ENCODE assay signal across 8 cellular contexts in genomic region chr12:14239935-14240872, GRCh38.
DNase-seq lines count a peak whose midpoint lies in the region; ATAC-seq and TF ChIP-seq lines count a peak whose summit lies in the region.

No MANE protein-coding gene starts in this region.

- H3K4me3 ChIP-seq in HUES48 (ENCODE audit: low read depth, low read length) (0 out of 2 replicates have a peak overlapping the region, but pooled peaks have one; percentile 3), liver (ENCODE audit: low read depth in 1 of 3, low read length in 3 of 3) (no peak overlapping the region)

- no peaks in the 10 kb centered on the region for H3K27me3 Mint-ChIP-seq in activated CD8-positive, alpha-beta T cell treated with anti-CD3 and anti-CD28 coated beads, Interleukin-2, amount 10 ng/mL, durations not matched to agents 7 days and 5 days (ENCODE audit: low read depth)

- H3K27ac Mint-ChIP-seq in activated CD8-positive, alpha-beta T cell treated with anti-CD3 and anti-CD28 coated beads, Interleukin-2, amount 10 ng/mL, durations not matched to agents 7 days and 5 days: peak overlapping the region; percentile 62

- peak; percentile 40 for ATAC-seq in GM21423 (IDR thresholded peaks at IDR 0.05; ENCODE audit: unreplicated experiment)
- ATAC-seq in activated CD8-positive, alpha-beta T cell treated with anti-CD3 and anti-CD28 coated beads, Interleukin-2, amount 10 ng/mL, durations not matched to agents 7 days and 5 days: peak; percentile 20

- H3K36me3 ChIP-seq in HUES48 (ENCODE audit: control insufficient read depth, insufficient read depth, low read length): no peaks in the 10 kb centered on the region
- H3K36me3 ChIP-seq in liver (ENCODE audit: control insufficient read depth in 4 of 4, insufficient read depth in 3 of 4, low read depth in 1 of 4, low read length in 3 of 4): peaks cover 0 to 1% (median 0%) of the 10 kb centered on the region in 4 donors

- WGBS in liver: 72% methylated on average over 11 of the region's 11 CpGs

- TF ChIP-seq CTCF in liver (IDR thresholded peaks at IDR 0.05; ENCODE audit: low read depth, low read length, missing input control): no peak

- H3K27me3 ChIP-seq in HUES48 (ENCODE audit: control insufficient read depth, insufficient read depth, low read length) (no peaks in the 10 kb centered on the region), liver (ENCODE audit: control insufficient read depth in 4 of 4, insufficient read depth in 4 of 4, low read length in 3 of 4) (no peaks in the 10 kb centered on the region)

- DNase-seq in ELF-1 (ENCODE audit: low read depth, low spot score): peak; percentile 92
- DNase-seq in activated CD8-positive, alpha-beta T cell treated with anti-CD3 and anti-CD28 coated beads, Interleukin-2, amount 10 ng/mL, durations not matched to agents 7 days and 5 days: no peak
- DNase-seq in activated effector memory CD4-positive, alpha-beta T cell treated with Interleukin-2 at 50 U/mL for 16 hours: no peak
- no peak for DNase-seq in HCEC 1CT
- no peak for DNase-seq in pons (ENCODE audit: low spot score)

- POLR2A ChIA-PET in activated CD8-positive, alpha-beta T cell treated with anti-CD3 and anti-CD28 coated beads, Interleukin-2, amount 10 ng/mL, durations not matched to agents 7 days and 5 days (lab: Charles Lee): interaction anchor here (0.6 to 1.9 kb wide), 6 partner anchors 16 to 722 kb away, joined by 3 to 21 read pairs (median 3); partner anchors contain the start of gene ATF7IP

- no peak for TF ChIP-seq RAD21 in liver (IDR thresholded peaks at IDR 0.05)

- H3K9ac ChIP-seq in HUES48 (ENCODE audit: low read depth, low read length) (no peak overlapping the region), liver (ENCODE audit: low read depth in 1 of 2, low read length in 2 of 2) (no peak overlapping the region)

- peaks cover 22% of the 10 kb centered on the region; the same call in 1 of the 2 replicates for H3K4me1 ChIP-seq in HUES48 (ENCODE audit: control insufficient read depth, insufficient read depth, low read length)
- H3K4me1 ChIP-seq in liver (ENCODE audit: control insufficient read depth in 4 of 4, insufficient read depth in 4 of 4, low read length in 3 of 4): peaks cover 2 to 21% (median 8%) of the 10 kb centered on the region in 4 donors

- H3K9me3 Mint-ChIP-seq in activated CD8-positive, alpha-beta T cell treated with anti-CD3 and anti-CD28 coated beads, Interleukin-2, amount 10 ng/mL, durations not matched to agents 7 days and 5 days (ENCODE audit: insufficient read depth): peaks cover 4% of the 10 kb centered on the region

- H3K4me3 Mint-ChIP-seq in activated CD8-positive, alpha-beta T cell treated with anti-CD3 and anti-CD28 coated beads, Interleukin-2, amount 10 ng/mL, durations not matched to agents 7 days and 5 days: peak overlapping the region; percentile 50

- H3K36me3 Mint-ChIP-seq in activated CD8-positive, alpha-beta T cell treated with anti-CD3 and anti-CD28 coated beads, Interleukin-2, amount 10 ng/mL, durations not matched to agents 7 days and 5 days (ENCODE audit: low read depth): peaks cover 11% of the 10 kb centered on the region

- H3K4me1 Mint-ChIP-seq in activated CD8-positive, alpha-beta T cell treated with anti-CD3 and anti-CD28 coated beads, Interleukin-2, amount 10 ng/mL, durations not matched to agents 7 days and 5 days (ENCODE audit: low read depth): peaks cover 22% of the 10 kb centered on the region

- CTCF ChIA-PET in activated CD8-positive, alpha-beta T cell treated with anti-CD3 and anti-CD28 coated beads, Interleukin-2, amount 10 ng/mL, durations not matched to agents 7 days and 5 days (lab: Charles Lee): interaction anchor here (0.8 to 4.7 kb wide), 16 partner anchors 11 to 476 kb away, joined by 3 to 72 read pairs (median 6); partner anchors contain the start of gene ATF7IP

- H3K27ac ChIP-seq in HUES48 (ENCODE audit: low read depth, low read length) (no peak overlapping the region), liver (ENCODE audit: low read depth in 1 of 2, low read length in 2 of 2) (peak overlapping the region; percentile 20 to 38)

- H3K9me3 ChIP-seq in HUES48 (ENCODE audit: control insufficient read depth, insufficient read depth, low read length) (peaks cover 8% of the 10 kb centered on the region; the same call in 1 of the 2 replicates), liver (ENCODE audit: control insufficient read depth in 4 of 4, low read length in 3 of 4) (peaks cover 0 to 9% (median 0%) of the 10 kb centered on the region in 4 donors)

TF ChIP-seq in liver, 16 proteins besides CTCF, POLR2A, EP300 and RAD21:
- TF ChIP-seq SP1 (IDR thresholded peaks at IDR 0.05) (no peak), REST (IDR thresholded peaks at IDR 0.05) (no peak), TAF1 (conservative IDR thresholded peaks at IDR 0.05) (no peak), FOXA2 (IDR thresholded peaks at IDR 0.05) (no peak), NR2F2 (IDR thresholded peaks at IDR 0.05) (no peak), YY1 (IDR thresholded peaks at IDR 0.05) (no peak), ATF3 (IDR thresholded peaks at IDR 0.05) (no peak), GABPA (IDR thresholded peaks at IDR 0.05 in 1 of 2, conservative IDR thresholded peaks at IDR 0.05 in 1 of 2) (no peak), FOXA1 (IDR thresholded peaks at IDR 0.05) (no peak), EGR1 (IDR thresholded peaks at IDR 0.05; ENCODE audit: low read depth in 2 of 2) (no peak), JUND (IDR thresholded peaks at IDR 0.05) (no peak)
